In the genomic region with DNA sequence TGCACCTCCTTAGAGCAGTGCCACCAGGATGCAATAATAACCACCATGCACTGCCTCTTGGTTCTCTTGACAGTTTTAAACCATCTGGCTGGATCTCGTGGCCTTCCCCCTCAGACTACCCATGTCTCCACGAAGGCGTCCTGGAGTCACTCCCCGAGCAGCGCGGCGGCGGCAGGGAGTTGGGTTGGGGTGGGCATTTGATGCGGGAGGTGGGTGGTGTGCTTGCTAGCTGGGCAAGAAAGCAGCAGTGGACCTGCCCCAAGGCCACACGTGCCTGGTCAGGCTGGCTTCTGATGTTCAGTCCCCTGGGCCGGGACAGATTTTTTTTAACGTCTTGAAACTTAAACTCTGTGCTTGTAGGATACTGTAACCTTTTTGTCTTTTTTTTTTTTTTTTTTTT, we compare ENCODE assay signal across 20 cellular contexts. TPM values are rescaled to one million over a fixed set of nuclear protein-coding genes. Genes with fewer than 3 reads are reported as not detected.
DNase-seq lines count a peak whose midpoint lies in the region; ATAC-seq lines count a peak whose summit lies in the region.
"Had no signal": no experiment of that assay in that cellular context is flagged by ENCODE, and none has a peak within 500 bp of the region (broad histone marks: within the 10 kb centered on the region; RNA-seq: fewer than 3 reads in every experiment).

No MANE protein-coding gene starts in this region.

- ATAC-seq in activated CD8-positive, alpha-beta memory T cell treated with anti-CD3 and anti-CD28 coated beads, Interleukin-2, amount 10 ng/mL, durations not matched to agents 7 days and 5 days = no peak
- ATAC-seq in effector memory CD8-positive, alpha-beta T cell (replicated peaks) = no peak
- ATAC-seq in stimulated activated memory B cell treated with anti-CD40 and anti-IgM and Interleukin-4, amounts not matched to agents 10 μg/mL and 1 μg/mL and 100 μg/mL, for 72 hours = no peak

- DNase-seq in activated CD8-positive, alpha-beta memory T cell treated with anti-CD3 and anti-CD28 coated beads, Interleukin-2, amount 10 ng/mL, durations not matched to agents 7 days and 5 days = no peak
- DNase-seq in activated CD8-positive, alpha-beta memory T cell treated with anti-CD3 and anti-CD28 coated beads, Interleukin-2, amount 50 U/mL, for 48 hours = no peak
- DNase-seq in effector memory CD8-positive, alpha-beta T cell = no peak
- DNase-seq in activated CD4-positive, alpha-beta T cell treated with anti-CD3 and anti-CD28 coated beads, Interleukin-2, amount 50 U/mL, for 4 hours = no peak
- DNase-seq in MG63 = no peak
- DNase-seq: 8988T, DMS153, GDM1, H7, HFFc6, IMR-90, Karpas-422, NCI-H1048, NCI-H1436, NCI-H1930, NCI-H345, NCI-H526, PC-9, SJCRH30 had no signal

- H3K4me3 Mint-ChIP-seq in activated CD8-positive, alpha-beta memory T cell treated with anti-CD3 and anti-CD28 coated beads, Interleukin-2, amount 10 ng/mL, durations not matched to agents 7 days and 5 days = no peak overlapping the region
- no peak overlapping the region for H3K4me3 Mint-ChIP-seq in effector memory CD8-positive, alpha-beta T cell
- no peak overlapping the region for H3K4me3 Mint-ChIP-seq in stimulated activated memory B cell treated with anti-CD40 and anti-IgM and Interleukin-4, amounts not matched to agents 10 μg/mL and 1 μg/mL and 100 μg/mL, for 72 hours
- H3K4me3 Mint-ChIP-seq: HFFc6 had no signal

- H3K4me1 Mint-ChIP-seq in activated CD8-positive, alpha-beta memory T cell treated with anti-CD3 and anti-CD28 coated beads, Interleukin-2, amount 10 ng/mL, durations not matched to agents 7 days and 5 days = peaks cover 52% of the 10 kb centered on the region
- H3K4me1 Mint-ChIP-seq in effector memory CD8-positive, alpha-beta T cell (ENCODE audit: low read depth in 2 of 2) = peaks cover 45 to 54% of the 10 kb centered on the region in 2 donors
- H3K4me1 Mint-ChIP-seq in stimulated activated memory B cell treated with anti-CD40 and anti-IgM and Interleukin-4, amounts not matched to agents 10 μg/mL and 1 μg/mL and 100 μg/mL, for 72 hours = peaks cover 65% of the 10 kb centered on the region

- H3K4me3 ChIP-seq in MG63 = no peak overlapping the region
- H3K4me3 ChIP-seq: PC-9, SJCRH30 had no signal

- H3K27me3 Mint-ChIP-seq in activated CD8-positive, alpha-beta memory T cell treated with anti-CD3 and anti-CD28 coated beads, Interleukin-2, amount 10 ng/mL, durations not matched to agents 7 days and 5 days = no peaks in the 10 kb centered on the region
- no peaks in the 10 kb centered on the region for H3K27me3 Mint-ChIP-seq in effector memory CD8-positive, alpha-beta T cell
- H3K27me3 Mint-ChIP-seq in stimulated activated memory B cell treated with anti-CD40 and anti-IgM and Interleukin-4, amounts not matched to agents 10 μg/mL and 1 μg/mL and 100 μg/mL, for 72 hours = no peaks in the 10 kb centered on the region

- peaks cover 52% of the 10 kb centered on the region for H3K36me3 Mint-ChIP-seq in activated CD8-positive, alpha-beta memory T cell treated with anti-CD3 and anti-CD28 coated beads, Interleukin-2, amount 10 ng/mL, durations not matched to agents 7 days and 5 days
- H3K36me3 Mint-ChIP-seq in effector memory CD8-positive, alpha-beta T cell (ENCODE audit: insufficient read depth) = peaks cover 68% of the 10 kb centered on the region
- peaks cover 56% of the 10 kb centered on the region for H3K36me3 Mint-ChIP-seq in stimulated activated memory B cell treated with anti-CD40 and anti-IgM and Interleukin-4, amounts not matched to agents 10 μg/mL and 1 μg/mL and 100 μg/mL, for 72 hours

- no peaks in the 10 kb centered on the region for H3K9me3 ChIP-seq in MG63
- H3K9me3 ChIP-seq: SJCRH30 had no signal

- no peaks in the 10 kb centered on the region for H3K9me3 Mint-ChIP-seq in activated CD8-positive, alpha-beta memory T cell treated with anti-CD3 and anti-CD28 coated beads, Interleukin-2, amount 10 ng/mL, durations not matched to agents 7 days and 5 days (ENCODE audit: low read depth)
- H3K9me3 Mint-ChIP-seq in effector memory CD8-positive, alpha-beta T cell = no peaks in the 10 kb centered on the region
- H3K9me3 Mint-ChIP-seq in stimulated activated memory B cell treated with anti-CD40 and anti-IgM and Interleukin-4, amounts not matched to agents 10 μg/mL and 1 μg/mL and 100 μg/mL, for 72 hours = no peaks in the 10 kb centered on the region
- H3K9me3 Mint-ChIP-seq: HFFc6 had no signal

- peaks cover 37% of the 10 kb centered on the region for H3K36me3 ChIP-seq in MG63

- CTCF ChIA-PET in activated CD8-positive, alpha-beta memory T cell treated with anti-CD3 and anti-CD28 coated beads, Interleukin-2, amount 10 ng/mL, durations not matched to agents 7 days and 5 days (lab: Charles Lee) = interaction anchor here (0.7 to 4.0 kb wide), 4 partner anchors 10 to 78 kb away, joined by 3 to 24 read pairs (median 6); a partner anchor contains a TSS

- peak overlapping the region; percentile 18 for H3K27ac Mint-ChIP-seq in activated CD8-positive, alpha-beta memory T cell treated with anti-CD3 and anti-CD28 coated beads, Interleukin-2, amount 10 ng/mL, durations not matched to agents 7 days and 5 days
- peak overlapping the region; percentile 75 to 80 for H3K27ac Mint-ChIP-seq in effector memory CD8-positive, alpha-beta T cell
- peak overlapping the region; percentile 7 for H3K27ac Mint-ChIP-seq in stimulated activated memory B cell treated with anti-CD40 and anti-IgM and Interleukin-4, amounts not matched to agents 10 μg/mL and 1 μg/mL and 100 μg/mL, for 72 hours

- no peaks in the 10 kb centered on the region for H3K27me3 ChIP-seq in MG63
- H3K27me3 ChIP-seq: SJCRH30 had no signal

RNA-seq across cellular contexts. Expression of a gene that starts 3.9 kb away (rescaled TPM):
- 10 to 100 TPM; 40.4 to 77.5 TPM for total RNA-seq in activated CD8-positive, alpha-beta memory T cell treated with anti-CD3 and anti-CD28 coated beads, Interleukin-2, amount 10 ng/mL, durations not matched to agents 7 days and 5 days
- 0.10 and 3.1 TPM in 2 replicates for total RNA-seq in MG63 (2014; rRNA removed; shearing (Covaris generic); ENCODE audit: low replicate concordance)

RNA-seq across cellular contexts. Expression of a gene that starts 13.3 kb away (rescaled TPM):
- total RNA-seq in activated CD8-positive, alpha-beta memory T cell treated with anti-CD3 and anti-CD28 coated beads, Interleukin-2, amount 10 ng/mL, durations not matched to agents 7 days and 5 days = 100 to 1,000 TPM; 274 to 300 TPM
- total RNA-seq in MG63 (2014; rRNA removed; shearing (Covaris generic); ENCODE audit: low replicate concordance) = 125 and 175 TPM in 2 replicates

RNA-seq across cellular contexts. Expression of a gene that starts 13.9 kb away (rescaled TPM):
- 10 to 100 TPM; 89.8 to 90.6 TPM for total RNA-seq in activated CD8-positive, alpha-beta memory T cell treated with anti-CD3 and anti-CD28 coated beads, Interleukin-2, amount 10 ng/mL, durations not matched to agents 7 days and 5 days
- 60.3 and 83.8 TPM in 2 replicates for total RNA-seq in MG63 (2014; rRNA removed; shearing (Covaris generic); ENCODE audit: low replicate concordance)

RNA-seq across cellular contexts. Expression of a gene that starts 36.4 kb away (rescaled TPM):
- total RNA-seq in activated CD8-positive, alpha-beta memory T cell treated with anti-CD3 and anti-CD28 coated beads, Interleukin-2, amount 10 ng/mL, durations not matched to agents 7 days and 5 days = 10 to 100 TPM; 31.7 to 57.7 TPM
- total RNA-seq in MG63 (2014; rRNA removed; shearing (Covaris generic); ENCODE audit: low replicate concordance) = 2.7 and 5.0 TPM in 2 replicates

RNA-seq across cellular contexts. Expression of a gene that starts 37.7 kb away (rescaled TPM):
- 10 to 100 TPM; 61.7 to 77.6 TPM for total RNA-seq in activated CD8-positive, alpha-beta memory T cell treated with anti-CD3 and anti-CD28 coated beads, Interleukin-2, amount 10 ng/mL, durations not matched to agents 7 days and 5 days
- 34.8 and 42.9 TPM in 2 replicates for total RNA-seq in MG63 (2014; rRNA removed; shearing (Covaris generic); ENCODE audit: low replicate concordance)

Comparison
In these comparisons a context has a peak if more than half of its experiments do, and no peak if none do; other contexts are left out.
1. H3K27ac Mint-ChIP-seq: peak in every context shown above with its lines; median percentile 78 in effector memory CD8-positive, alpha-beta T cell; 18 in activated CD8-positive, alpha-beta memory T cell treated with anti-CD3 and anti-CD28 coated beads, Interleukin-2, amount 10 ng/mL, durations not matched to agents 7 days and 5 days; 7 in stimulated activated memory B cell treated with anti-CD40 and anti-IgM and Interleukin-4, amounts not matched to agents 10 μg/mL and 1 μg/mL and 100 μg/mL, for 72 hours.
2. RNA of a gene that starts 3.9 kb away (total RNA-seq): 40.4 to 77.5 TPM in activated CD8-positive, alpha-beta memory T cell treated with anti-CD3 and anti-CD28 coated beads, Interleukin-2, amount 10 ng/mL, durations not matched to agents 7 days and 5 days; 0.10 to 3.1 TPM in MG63; every median in the first group is over 10 times any median in the second.